ENCODE assay signal across 1 cellular context in genomic region chr14:105546410-105546809, GRCh38. TPM values are rescaled to one million over a fixed set of nuclear protein-coding genes. Genes with fewer than 3 reads are reported as not detected.
"Had no signal": no experiment of that assay in that cellular context is flagged by ENCODE, and none has a peak within 500 bp of the region (broad histone marks: within the 10 kb centered on the region; RNA-seq: fewer than 3 reads in every experiment).

No MANE protein-coding gene starts in this region.

RNA-seq across cellular contexts. Expression of gene CRIP1, which starts 59.7 kb away (rescaled TPM):
- total RNA-seq: G401 had no signal
